Comparison of ENCODE assay signal across 25 cellular contexts in the genomic region with DNA sequence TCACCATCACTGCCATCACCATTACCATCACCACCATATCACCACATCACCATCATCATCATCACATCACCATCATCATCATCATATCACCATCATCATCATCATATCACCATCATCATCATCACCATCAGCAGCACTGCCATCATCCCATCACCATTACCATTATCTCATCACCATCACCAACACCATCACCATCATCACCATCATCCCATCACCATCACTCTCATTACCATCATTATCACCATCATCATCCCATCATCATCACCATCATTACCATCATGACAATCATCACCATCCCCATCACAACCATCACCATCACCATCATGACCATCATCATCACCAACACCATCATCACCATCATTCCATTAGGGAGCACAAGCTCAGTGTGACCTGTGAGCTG.
"Had no signal": no experiment of that assay in that cellular context is flagged by ENCODE, and none has a peak within 500 bp of the region (broad histone marks: within the 10 kb centered on the region; RNA-seq: fewer than 3 reads in every experiment).

No MANE protein-coding gene starts in this region.

- DNase-seq: heart right ventricle; islet precursor cell; left ventricle myocardium inferior; mesendoderm; naive B cell; natural killer cell; nephron progenitor cell; retina; right cardiac atrium; sigmoid colon; small intestine; spleen; stimulated activated CD4-positive, alpha-beta T cell treated with anti-CD3 and anti-CD28 coated beads, Interleukin-4, amount 100 ng/mL, for 24 hours; stimulated activated naive CD4-positive, alpha-beta T cell treated with Interleukin-2 at 50 U/mL for 16 hours; stomach; testis; thyroid gland; transverse colon had no signal

- H2AFZ ChIP-seq: hepatocyte, neural progenitor cell had no signal

- H3K9ac ChIP-seq: neural progenitor cell had no signal

- H3K27ac ChIP-seq: heart right ventricle, hepatocyte, left ventricle myocardium inferior, neural progenitor cell, pancreas, prostate gland, sigmoid colon, spleen, stomach, testis, thyroid gland, transverse colon, upper lobe of left lung had no signal

- FAIRE-seq: pancreas, small intestine had no signal

- H3K79me2 ChIP-seq: hepatocyte had no signal

- H3K4me3 ChIP-seq: heart right ventricle, hepatocyte, left ventricle myocardium inferior, lung, neural progenitor cell, pancreas, prostate gland, sigmoid colon, spleen, stomach, testis, thyroid gland, transverse colon, upper lobe of left lung had no signal

- H3K9me3 ChIP-seq: heart right ventricle, left ventricle myocardium inferior, pancreas, prostate gland, sigmoid colon, spleen, stomach, testis, thyroid gland, transverse colon, upper lobe of left lung had no signal

- ATAC-seq: heart right ventricle; natural killer cell; pancreas; right cardiac atrium; stimulated activated effector memory CD8-positive, alpha-beta T cell treated with anti-CD3 and anti-CD28 coated beads, Interleukin-12 subunit alpha, Interleukin-12 subunit beta, amount 100 ng/mL, for 72 hours had no signal

- H3K4me2 ChIP-seq: hepatocyte, neural progenitor cell had no signal

- H3K4me1 ChIP-seq: neural progenitor cell, pancreas, prostate gland, spleen, stomach, transverse colon, upper lobe of left lung had no signal

- H3K36me3 ChIP-seq: heart right ventricle, left ventricle myocardium inferior, neural progenitor cell, pancreas, prostate gland, sigmoid colon, spleen, stomach, thyroid gland, transverse colon, upper lobe of left lung had no signal

- H3K27me3 ChIP-seq: hepatocyte, neural progenitor cell, pancreas, sigmoid colon, stomach, testis, thyroid gland, transverse colon, upper lobe of left lung had no signal
